Comparison of ENCODE assay signal across 24 cellular contexts in genomic region chr20:34982270-34983088, GRCh38. TPM values are rescaled to one million over a fixed set of nuclear protein-coding genes. Genes with fewer than 3 reads are reported as not detected.
DNase-seq lines count a peak whose midpoint lies in the region; ATAC-seq, FAIRE-seq and TF ChIP-seq lines count a peak whose summit lies in the region.
"Had no signal": no experiment of that assay in that cellular context is flagged by ENCODE, and none has a peak within 500 bp of the region (broad histone marks: within the 10 kb centered on the region; RNA-seq: fewer than 3 reads in every experiment).

No MANE protein-coding gene starts in this region.

- DNase-seq in GM23338 (ENCODE audit: low spot score) (no peak), chondrocyte (ENCODE audit: low spot score) (peak; percentile 55), right atrium auricular region (ENCODE audit: low spot score) (no peak), osteoblast (ENCODE audit: insufficient read length, low spot score, missing footprints) (peak; percentile 56), foreskin melanocyte (no peak), DMS 273 treated with DMSO at 0.1 percent for 48 hours (lab: John Stamatoyannopoulos, UW) (no peak), D721Med (ENCODE audit: insufficient read length, low spot score) (no peak)
- DNase-seq in activated T-cell treated with anti-CD3 and anti-CD28 coated beads, Interleukin-2, amount 50 U/mL, for 72 hours, result no peak
- DNase-seq: DMS79 treated with DMSO at 0.1 percent for 48 hours; KBM-7; MM.1S; NCI-H1048; NCI-H146; NCI-H2029; NCI-H226; NCI-H510A treated with DMSO at 0.1 percent for 48 hours; NCI-H774; NK-92 treated with Interleukin-12 subunit alpha and Interleukin-12 subunit beta, amount 100 ng/mL, for 24 hours; SJCRH30 had no signal

- H3K4me2 ChIP-seq in GM23338 (peak overlapping the region; percentile 69; the same call in 1 of the 2 replicates), osteoblast (ENCODE audit: insufficient read depth, low read length) (no peak overlapping the region)

- H3K4me1 ChIP-seq in GM23338 (ENCODE audit: insufficient read depth) (peaks cover 33% of the 10 kb centered on the region), right atrium auricular region (peaks cover 0 to 52% of the 10 kb centered on the region in 2 donors), osteoblast (ENCODE audit: insufficient read depth, low read length) (no peaks in the 10 kb centered on the region)

- H3K27ac ChIP-seq in GM23338 (ENCODE audit: low read depth) (no peak overlapping the region), right atrium auricular region (peak overlapping the region; percentile 85 to 98), osteoblast (ENCODE audit: low read depth, low read length) (no peak overlapping the region)
- H3K27ac ChIP-seq: C4-2B, RWPE1, SJCRH30 had no signal

- ATAC-seq in GM23338, result no peak
- ATAC-seq in activated T-cell treated with anti-CD3 and anti-CD28 coated beads, Interleukin-2, amount 50 U/mL, for 72 hours (replicated peaks in 1 of 2), result no peak
- ATAC-seq: GM12878 had no signal

- H2AFZ ChIP-seq in GM23338 (no peak overlapping the region), osteoblast (ENCODE audit: low read length) (no peak overlapping the region)

- peaks cover 46% of the 10 kb centered on the region for H3K4me1 Mint-ChIP-seq in GM23338
- H3K4me1 Mint-ChIP-seq in chondrocyte (ENCODE audit: low read depth), result peaks cover 3% of the 10 kb centered on the region
- no peaks in the 10 kb centered on the region for H3K4me1 Mint-ChIP-seq in activated T-cell treated with anti-CD3 and anti-CD28 coated beads, Interleukin-2, amount 50 U/mL, for 72 hours (ENCODE audit: low read depth)

- H3K36me3 ChIP-seq in GM23338 (ENCODE audit: insufficient read depth), result no peaks in the 10 kb centered on the region
- H3K36me3 ChIP-seq in right atrium auricular region, result peaks cover 18% of the 10 kb centered on the region
- H3K36me3 ChIP-seq in osteoblast (ENCODE audit: insufficient read depth, low read length), result no peaks in the 10 kb centered on the region
- H3K36me3 ChIP-seq: HAP-1, SJCRH30 had no signal

- no peak overlapping the region for H3K4me3 Mint-ChIP-seq in GM23338
- no peak overlapping the region for H3K4me3 Mint-ChIP-seq in chondrocyte (ENCODE audit: unreplicated experiment)
- H3K4me3 Mint-ChIP-seq in activated T-cell treated with anti-CD3 and anti-CD28 coated beads, Interleukin-2, amount 50 U/mL, for 72 hours, result no peak overlapping the region

- peaks cover 13% of the 10 kb centered on the region; the same call in 1 of the 2 replicates for H3K27me3 ChIP-seq in GM23338 (ENCODE audit: insufficient read depth)
- no peaks in the 10 kb centered on the region for H3K27me3 ChIP-seq in right atrium auricular region
- peaks cover 42% of the 10 kb centered on the region for H3K27me3 ChIP-seq in osteoblast (ENCODE audit: insufficient read depth, low read length)
- H3K27me3 ChIP-seq: SJCRH30 had no signal

- H3K27me3 Mint-ChIP-seq in GM23338 (ENCODE audit: insufficient read depth, low read depth, poor library complexity) (peaks cover 30% of the 10 kb centered on the region), chondrocyte (ENCODE audit: low read depth) (peaks cover 27% of the 10 kb centered on the region)
- peaks cover 15% of the 10 kb centered on the region for H3K27me3 Mint-ChIP-seq in activated T-cell treated with anti-CD3 and anti-CD28 coated beads, Interleukin-2, amount 50 U/mL, for 72 hours (ENCODE audit: low read depth)

- H3K36me3 Mint-ChIP-seq in GM23338 (ENCODE audit: low read depth) (no peaks in the 10 kb centered on the region), chondrocyte (ENCODE audit: low read depth) (no peaks in the 10 kb centered on the region)
- no peaks in the 10 kb centered on the region for H3K36me3 Mint-ChIP-seq in activated T-cell treated with anti-CD3 and anti-CD28 coated beads, Interleukin-2, amount 50 U/mL, for 72 hours (ENCODE audit: insufficient read depth in 2 of 2)

- H3K79me2 ChIP-seq in GM23338 (replicated peaks; ENCODE audit: insufficient read depth), result no peaks in the 10 kb centered on the region
- no peaks in the 10 kb centered on the region for H3K79me2 ChIP-seq in osteoblast (ENCODE audit: insufficient read depth, low read length)

- TF ChIP-seq CTCF in GM23338 (conservative IDR thresholded peaks at IDR 0.05; ENCODE audit: low read depth in 2 of 2) (no peak), chondrocyte (IDR thresholded peaks at IDR 0.05) (no peak), right atrium auricular region (IDR thresholded peaks at IDR 0.05) (no peak), osteoblast (IDR thresholded peaks at IDR 0.05; ENCODE audit: extremely low read depth, low read depth, low read length) (no peak), D721Med (IDR thresholded peaks at IDR 0.05; ENCODE audit: insufficient read depth, missing control alignments) (no peak)

- 0 out of 2 replicates have a peak, but pooled peaks cover 2% of the 10 kb centered on the region for H3F3A ChIP-seq in GM23338 (replicated peaks; ENCODE audit: low read depth)

- H3K4me3 ChIP-seq in GM23338 (no peak overlapping the region), right atrium auricular region (no peak overlapping the region), osteoblast (ENCODE audit: insufficient read depth, low read length) (no peak overlapping the region)
- H3K4me3 ChIP-seq: GM12878, HAP-1, SJCRH30 had no signal

- H4K20me1 ChIP-seq in GM23338 (replicated peaks; ENCODE audit: insufficient read depth) (no peaks in the 10 kb centered on the region), osteoblast (ENCODE audit: insufficient read depth, low read length) (no peaks in the 10 kb centered on the region)

- no peak for FAIRE-seq in D721Med (lab: Jason Lieb, UNC)
- FAIRE-seq: GM12878 had no signal

- H3K9me3 ChIP-seq in right atrium auricular region, result no peaks in the 10 kb centered on the region
- no peaks in the 10 kb centered on the region for H3K9me3 ChIP-seq in osteoblast (ENCODE audit: low read depth, low read length)
- H3K9me3 ChIP-seq: HAP-1, SJCRH30 had no signal

- 0 out of 2 replicates have a peak, but pooled peaks cover 4% of the 10 kb centered on the region for H3K9me2 ChIP-seq in GM23338 (ENCODE audit: insufficient read depth)

- H3K9me3 Mint-ChIP-seq in GM23338, result no peaks in the 10 kb centered on the region
- no peaks in the 10 kb centered on the region for H3K9me3 Mint-ChIP-seq in chondrocyte (ENCODE audit: low read depth)
- no peaks in the 10 kb centered on the region for H3K9me3 Mint-ChIP-seq in activated T-cell treated with anti-CD3 and anti-CD28 coated beads, Interleukin-2, amount 50 U/mL, for 72 hours

- H3K27ac Mint-ChIP-seq in GM23338, result no peak overlapping the region
- no peak overlapping the region for H3K27ac Mint-ChIP-seq in chondrocyte (ENCODE audit: unreplicated experiment)
- no peak overlapping the region for H3K27ac Mint-ChIP-seq in activated T-cell treated with anti-CD3 and anti-CD28 coated beads, Interleukin-2, amount 50 U/mL, for 72 hours

TF ChIP-seq in GM23338, 12 proteins besides CTCF, POLR2A, EP300 and RAD21:
- TF ChIP-seq EZH2phosphoT487 (IDR thresholded peaks at IDR 0.05; ENCODE audit: unreplicated experiment) (no peak), CREB1 (CRISPR knock-in tag; IDR thresholded peaks at IDR 0.05; ENCODE audit: low read depth) (no peak), ZNF331 (CRISPR knock-in tag; IDR thresholded peaks at IDR 0.05; ENCODE audit: low read depth) (no peak)

RNA-seq across cellular contexts. Expression of gene MYH7B, which starts 26.8 kb away (rescaled TPM):
- 0.10 and 0.78 TPM in 2 replicates for total RNA-seq in GM23338 (2014; rRNA removed; shearing (Covaris generic))
- 1.0 and 1.1 TPM in 2 replicates for polyA plus RNA-seq in GM23338 (2016; fragmentation: Nextera tagmentation; extraction: Ambion mirVana)
- 0.30 to 0.64 TPM in 2 of 3 replicates, not detected in the other for total RNA-seq in chondrocyte
- total RNA-seq in right atrium auricular region, result 10 to 100 TPM; 24.4 to 34.9 TPM
- total RNA-seq in osteoblast, result 0.29 and 0.36 TPM in 2 replicates
- 1 to 10 TPM in 1 of 2 donors, under 1 TPM in 1; 0.46 to 1.2 TPM for total RNA-seq in activated T-cell treated with anti-CD3 and anti-CD28 coated beads, Interleukin-2, amount 50 U/mL, for 72 hours
- total RNA-seq: A172 had no signal

RNA-seq across cellular contexts. Expression of gene GSS, which starts 26.9 kb away (rescaled TPM):
- total RNA-seq in GM23338 (2014; rRNA removed; shearing (Covaris generic)), result 47.5 and 63.3 TPM in 2 replicates
- polyA plus RNA-seq in GM23338 (2016; fragmentation: Nextera tagmentation; extraction: Ambion mirVana), result 31.4 and 34.0 TPM in 2 replicates
- total RNA-seq in chondrocyte (39.5 to 57.7 TPM (median 57.3 TPM) in 3 replicates), right atrium auricular region (10 to 100 TPM; 23.0 to 38.3 TPM), osteoblast (54.6 and 58.3 TPM in 2 replicates)
- total RNA-seq in activated T-cell treated with anti-CD3 and anti-CD28 coated beads, Interleukin-2, amount 50 U/mL, for 72 hours, result 10 to 100 TPM; 60.6 to 66.0 TPM

Comparison
In these comparisons a context has a peak if more than half of its experiments do, and no peak if none do; other contexts are left out.
1. DNase-seq: peak in chondrocyte (single experiment) and osteoblast (single experiment); none in GM23338 (single experiment), right atrium auricular region (single experiment), foreskin melanocyte (single experiment), DMS 273 treated with DMSO at 0.1 percent for 48 hours (single experiment), D721Med (single experiment) and activated T-cell treated with anti-CD3 and anti-CD28 coated beads, Interleukin-2, amount 50 U/mL, for 72 hours (0 of 2).
2. H3K27ac ChIP-seq: peak in right atrium auricular region (2 of 2); none in GM23338 (single experiment) and osteoblast (single experiment).
3. RNA of gene MYH7B, which starts 26.8 kb away (total RNA-seq): 24.4 to 34.9 TPM in right atrium auricular region; 0.46 to 1.2 TPM in activated T-cell treated with anti-CD3 and anti-CD28 coated beads, Interleukin-2, amount 50 U/mL, for 72 hours, 0.29 to 0.36 TPM in osteoblast, 0.30 to 0.64 TPM in chondrocyte and 0.10 to 0.78 TPM in GM23338; every median in the first group is over 10 times any median in the second.